Comparison of ENCODE assay signal across 8 cellular contexts in the genomic region with DNA sequence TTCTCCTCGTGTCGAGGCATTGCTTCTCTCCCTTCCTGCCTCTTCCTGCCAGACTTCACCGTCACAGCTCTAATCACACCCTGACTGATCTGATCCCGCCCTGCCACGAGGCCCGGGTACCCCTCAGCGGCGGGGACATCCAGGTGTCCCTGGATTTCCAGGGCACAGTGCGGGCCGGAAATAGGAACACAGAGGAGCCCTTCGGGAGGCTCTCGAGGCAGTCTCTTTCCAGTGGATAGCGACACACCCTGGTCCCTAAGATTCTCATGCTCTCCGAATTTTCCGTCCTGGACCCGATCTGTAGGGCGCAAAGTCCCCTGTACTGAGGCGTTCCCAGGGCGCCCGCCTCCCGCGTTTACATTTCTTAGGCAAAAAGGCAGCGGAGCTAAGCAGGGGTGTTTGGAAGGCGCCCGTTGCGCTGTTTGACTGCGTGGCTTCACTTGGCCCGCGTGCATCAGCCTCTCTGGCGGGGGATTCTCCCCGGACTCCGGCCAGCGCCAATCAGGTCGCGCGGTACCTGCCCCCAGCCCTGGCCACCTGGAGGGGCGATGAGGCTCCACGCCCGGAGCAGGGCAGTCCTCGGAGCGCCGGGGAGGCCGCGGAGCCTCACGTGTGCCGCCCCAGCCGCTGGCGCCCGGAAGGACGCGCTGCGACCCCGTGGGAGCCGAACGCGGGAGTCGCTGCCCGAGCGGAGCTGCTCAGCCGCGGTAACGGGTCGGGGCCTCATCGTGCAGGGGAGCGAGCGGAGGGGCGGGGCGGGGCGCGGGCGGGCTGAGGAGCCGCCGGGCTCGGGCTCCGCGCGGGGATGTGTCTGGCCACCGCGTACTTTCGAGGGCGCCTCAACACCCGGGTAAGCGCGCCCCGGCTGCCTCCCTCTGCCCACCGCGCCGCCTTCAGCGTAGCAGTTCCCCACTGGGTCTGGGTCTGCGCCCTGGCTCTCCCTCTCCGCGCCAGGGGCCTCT. TPM values are rescaled to one million over a fixed set of nuclear protein-coding genes. Genes with fewer than 3 reads are reported as not detected.
DNase-seq lines count a peak whose midpoint lies in the region; TF ChIP-seq lines count a peak whose summit lies in the region.

A gene (plus strand): TSS at position 575 of the 962 bp plus-strand sequence. CDS start 69,807 bp downstream, outside the sequence.

- in situ Hi-C loops in mammary epithelial cell (cut with MboI; ENCODE audit: low sequenced_read_pairs in 2 of 2) = no loop called here
- in situ Hi-C loops in ACHN (cut with HindIII; ENCODE audit: low pct_ligation_motif_present, low pct_unique_long_range_greater_than_20kb, low sequenced_read_pairs) = no loop called here

- H3K4me1 ChIP-seq in BE2C = peaks cover 14% of the 10 kb centered on the region
- H3K4me1 ChIP-seq in mammary epithelial cell (ENCODE audit: insufficient read depth, low read length) = peaks cover 6% of the 10 kb centered on the region
- H3K4me1 ChIP-seq in muscle layer of duodenum (ENCODE audit: control insufficient read depth in 1 of 2, insufficient read depth in 2 of 2, low read length in 2 of 2) = peaks cover 3 to 21% of the 10 kb centered on the region in 2 donors

- peak within 1 kb of the TSS; percentile 51 for H3K4me2 ChIP-seq in mammary epithelial cell (ENCODE audit: insufficient read depth, low read depth, low read length)

- DNase-seq in BE2C = peak; percentile 80
- peak; percentile 28 for DNase-seq in MG63
- DNase-seq in mammary epithelial cell = no peak
- DNase-seq in ACHN = no peak
- DNase-seq in NCI-H446 (lab: John Stamatoyannopoulos, UW) = no peak
- DNase-seq in NCI-H2081 (lab: John Stamatoyannopoulos, UW) = no peak
- no peak for DNase-seq in DMS153 (lab: John Stamatoyannopoulos, UW)

- WGBS in mammary epithelial cell (ENCODE audit: low coverage, missing lambda C conversion rate) = 2% methylated on average over 30 of the region's 92 CpGs

- H4K20me1 ChIP-seq in mammary epithelial cell (ENCODE audit: insufficient read depth, low read length) = peaks cover 3% of the 10 kb centered on the region

- intact Hi-C loops in mammary epithelial cell (cut with micrococcal nuclease) = no loop called here

- H3K4me3 ChIP-seq in BE2C (ENCODE audit: low read depth, low read length) = peak within 1 kb of the TSS; percentile 84
- H3K4me3 ChIP-seq in MG63 = peak within 1 kb of the TSS; percentile 24; the same call in 1 of the 2 replicates
- H3K4me3 ChIP-seq in mammary epithelial cell (replicated peaks in 1 of 3; ENCODE audit: insufficient read depth in 1 of 3, low read depth in 2 of 3, low read length in 3 of 3) = no peak within 1 kb of the TSS
- peak within 1 kb of the TSS; percentile 44 to 72 for H3K4me3 ChIP-seq in muscle layer of duodenum (ENCODE audit: low read depth in 1 of 2, low read length in 2 of 2)

- no peaks in the 10 kb centered on the region for H3K9me3 ChIP-seq in BE2C
- H3K9me3 ChIP-seq in MG63 = peaks cover 10% of the 10 kb centered on the region; the same call in 1 of the 2 replicates
- H3K9me3 ChIP-seq in mammary epithelial cell (replicated peaks; ENCODE audit: insufficient read depth, low read length) = no peaks in the 10 kb centered on the region
- no peaks in the 10 kb centered on the region for H3K9me3 ChIP-seq in muscle layer of duodenum (ENCODE audit: control insufficient read depth in 1 of 2, low read length in 2 of 2)

- H3K9ac ChIP-seq in mammary epithelial cell (ENCODE audit: insufficient read depth, low read length) = no peak within 1 kb of the TSS

- peak within 1 kb of the TSS; percentile 33 for H2AFZ ChIP-seq in mammary epithelial cell (ENCODE audit: low read depth, low read length)

- CTCF ChIA-PET in mammary epithelial cell (lab: Charles Lee; ENCODE audit: low non-redundant PET) = no interaction called here

- H3K27me3 ChIP-seq in BE2C (no peaks in the 10 kb centered on the region), MG63 (peaks cover 83% of the 10 kb centered on the region), mammary epithelial cell (ENCODE audit: insufficient read depth, low read length) (peaks cover 46% of the 10 kb centered on the region), muscle layer of duodenum (ENCODE audit: low read depth, low read length) (peaks cover 22% of the 10 kb centered on the region)

- H3K79me2 ChIP-seq in mammary epithelial cell (ENCODE audit: insufficient read depth, low read length) = no peaks in the 10 kb centered on the region

- BruUV-seq in mammary epithelial cell (replicated peaks; lab: Mats Ljungman, UMichigan) = no TSS peak

- TF ChIP-seq CTCF in BE2C (IDR thresholded peaks at IDR 0.05; ENCODE audit: low read depth, low read length) = peak; percentile 32
- TF ChIP-seq CTCF in mammary epithelial cell (conservative IDR thresholded peaks at IDR 0.05 in 1 of 2, IDR thresholded peaks at IDR 0.05 in 1 of 2; ENCODE audit: extremely low read depth in 1 of 2, insufficient read depth in 1 of 2, low read depth in 1 of 2, low read length in 2 of 2) = no peak

- H3K36me3 ChIP-seq in BE2C = peaks cover 8% of the 10 kb centered on the region
- H3K36me3 ChIP-seq in MG63 = no peaks in the 10 kb centered on the region
- no peaks in the 10 kb centered on the region for H3K36me3 ChIP-seq in mammary epithelial cell (ENCODE audit: insufficient read depth, low read length)
- no peaks in the 10 kb centered on the region for H3K36me3 ChIP-seq in muscle layer of duodenum (ENCODE audit: control insufficient read depth in 1 of 2, insufficient read depth in 2 of 2, low read length in 2 of 2)

- dilution Hi-C loops in mammary epithelial cell (cut with HindIII; ENCODE audit: low sequenced_read_pairs) = no loop called here

- no peak within 1 kb of the TSS for H3K27ac ChIP-seq in mammary epithelial cell (ENCODE audit: insufficient read depth, low read depth, low read length)
- no peak within 1 kb of the TSS for H3K27ac ChIP-seq in muscle layer of duodenum (ENCODE audit: low read length)

RNA-seq across cellular contexts. Expression of the gene that starts here (rescaled TPM):
- polyA plus RNA-seq in BE2C (2012; ENCODE audit: insufficient read depth, insufficient read length, low read depth) = 46.9 TPM
- total RNA-seq in MG63 (2014; rRNA removed; shearing (Covaris generic); ENCODE audit: low replicate concordance) = not detected in 2 replicates
- not detected for total RNA-seq in mammary epithelial cell
- not detected for polyA plus RNA-seq in mammary epithelial cell
- not detected for polyA minus RNA-seq in mammary epithelial cell

Comparison
In these comparisons a context has a peak if more than half of its experiments do, and no peak if none do; other contexts are left out.
1. Peak in DNase-seq and H3K4me3 ChIP-seq in MG63; RNA of the gene not detected or under 1 TPM.
2. H3K4me3 ChIP-seq: peak in BE2C (single experiment) and muscle layer of duodenum (2 of 2); none in mammary epithelial cell (0 of 3).